In the genomic region with DNA sequence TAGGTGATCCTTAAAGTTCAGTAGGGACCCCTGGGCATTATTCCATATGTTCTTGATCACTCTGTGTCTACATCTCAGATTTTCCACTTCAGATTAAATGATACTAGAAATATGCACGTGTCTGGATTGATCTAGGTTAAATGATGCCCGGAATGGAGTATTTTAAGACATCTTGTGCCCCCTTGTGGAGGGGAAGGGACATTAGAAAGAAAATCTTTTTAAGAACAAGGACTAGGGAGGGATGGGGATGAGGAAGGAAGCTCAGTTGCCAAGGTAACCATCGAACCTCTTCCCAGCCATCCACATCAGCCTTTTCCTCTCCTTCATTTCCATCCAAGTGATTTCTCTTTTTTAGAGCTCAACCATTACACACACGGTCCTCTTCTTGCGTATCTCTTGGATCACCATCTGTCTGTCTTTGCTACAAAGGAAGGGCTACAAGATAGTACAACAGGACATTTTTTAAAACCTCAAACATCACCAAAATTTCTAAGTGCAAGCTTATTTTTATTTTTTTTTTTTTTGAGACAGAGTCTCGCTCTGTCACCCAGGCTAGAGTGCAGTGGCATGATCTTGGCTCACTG, we compare ENCODE assay signal across 8 cellular contexts.
A peak's percentile ranks its signal among the peaks of the same experiment; 100 is the strongest.
DNase-seq lines count a peak whose midpoint lies in the region; ATAC-seq and TF ChIP-seq lines count a peak whose summit lies in the region.

No MANE protein-coding gene starts in this region.

- H3K27me3 ChIP-seq in BLaER1 treated with 17β-estradiol and CSF1 and Interleukin-3, amounts not matched to agents 10 nM and 100 nM = no peaks in the 10 kb centered on the region
- peaks cover 14% of the 10 kb centered on the region for H3K27me3 ChIP-seq in adipocyte (replicated peaks; ENCODE audit: control insufficient read depth, insufficient read depth, low read length)

- H3K36me3 ChIP-seq in BLaER1 treated with 17β-estradiol and CSF1 and Interleukin-3, amounts not matched to agents 10 nM and 100 nM = no peaks in the 10 kb centered on the region
- H3K36me3 ChIP-seq in adipocyte (ENCODE audit: control insufficient read depth, insufficient read depth, low read length, severe bottlenecking) = no peaks in the 10 kb centered on the region

- ATAC-seq in HG03159 (IDR thresholded peaks at IDR 0.05; ENCODE audit: unreplicated experiment) (no peak), HG02642 (IDR thresholded peaks at IDR 0.05; ENCODE audit: poor library complexity, unreplicated experiment) (no peak)

- H4K20me1 ChIP-seq in BLaER1 treated with 17β-estradiol and CSF1 and Interleukin-3, amounts not matched to agents 10 nM and 100 nM = peaks cover 0 to 7% (median 0%) of the 10 kb centered on the region in 11 experiments; a peak in 1 of 22 replicates

- H3K27ac ChIP-seq in BLaER1 treated with 17β-estradiol and CSF1 and Interleukin-3, amounts not matched to agents 10 nM and 100 nM = peak overlapping the region in 2 of 11 experiments; percentile 88 to 89; a peak in 2 of 22 replicates

- no peaks in the 10 kb centered on the region for H3K9me3 ChIP-seq in BLaER1 treated with 17β-estradiol and CSF1 and Interleukin-3, amounts not matched to agents 10 nM and 100 nM (replicated peaks in 1 of 11)
- H3K9me3 ChIP-seq in adipocyte (ENCODE audit: control insufficient read depth, low read length) = no peaks in the 10 kb centered on the region

- H3K9ac ChIP-seq in BLaER1 treated with 17β-estradiol and CSF1 and Interleukin-3, amounts not matched to agents 10 nM and 100 nM = no peak overlapping the region
- H3K9ac ChIP-seq in adipocyte (ENCODE audit: low read length) = no peak overlapping the region

- H3K4me2 ChIP-seq in BLaER1 treated with 17β-estradiol and CSF1 and Interleukin-3, amounts not matched to agents 10 nM and 100 nM = peak overlapping the region in 8 of 11 experiments; percentile 82 to 95 (median 90); a peak in 15 of 22 replicates

- peak; percentile 63 for TF ChIP-seq CTCF in GM12873 (IDR thresholded peaks at IDR 0.05; ENCODE audit: insufficient read depth, low read depth, low read length, missing control alignments)

- no peak overlapping the region for H3K4me3 ChIP-seq in BLaER1 treated with 17β-estradiol and CSF1 and Interleukin-3, amounts not matched to agents 10 nM and 100 nM
- no peak overlapping the region for H3K4me3 ChIP-seq in adipocyte (ENCODE audit: low read length)

- peaks cover 15 to 83% (median 79%) of the 10 kb centered on the region in 10 experiments for H3K4me1 ChIP-seq in BLaER1 treated with 17β-estradiol and CSF1 and Interleukin-3, amounts not matched to agents 10 nM and 100 nM
- H3K4me1 ChIP-seq in adipocyte (ENCODE audit: control insufficient read depth, insufficient read depth, low read length) = no peaks in the 10 kb centered on the region

- DNase-seq in NCI-H524 (lab: John Stamatoyannopoulos, UW) (peak; percentile 54 to 75), adipocyte (ENCODE audit: low read depth) (peak; percentile 83), iPS DF 4.7 (ENCODE audit: extremely low read depth, low spot score) (peak; percentile 56), superior temporal gyrus (ENCODE audit: extremely low spot score) (peak; percentile 75)
